ENCODE assay signal across 1 cellular context in genomic region chr10:44952779-44953231, GRCh38.
A peak's percentile ranks its signal among the peaks of the same experiment; 100 is the strongest.
TF ChIP-seq lines count a peak whose summit lies in the region.

No MANE protein-coding gene starts in this region.

TF ChIP-seq in HepG2, 621 proteins besides CTCF, POLR2A, EP300 and RAD21 (continued from another document and continues in another):
- TF ChIP-seq HIC2 (CRISPR knock-in tag; IDR thresholded peaks at IDR 0.05; ENCODE audit: low read depth) (no peak), ZSCAN22 (CRISPR knock-in tag; IDR thresholded peaks at IDR 0.05) (no peak), FOXP4 (CRISPR knock-in tag; IDR thresholded peaks at IDR 0.05) (peak; percentile 49; the same call in 1 of the 2 replicates), PBX3 (CRISPR knock-in tag; IDR thresholded peaks at IDR 0.05; ENCODE audit: borderline replicate concordance) (no peak), FOXA1 (IDR thresholded peaks at IDR 0.05) (no peak), FOXA1 (CRISPR knock-in tag; IDR thresholded peaks at IDR 0.05) (peak; percentile 30; the same call in 1 of the 2 replicates), FOXO1 (CRISPR knock-in tag; IDR thresholded peaks at IDR 0.05) (0 out of 2 replicates have a peak, but pooled peaks have one; percentile 18), LCORL (IDR thresholded peaks at IDR 0.05) (no peak), LCORL (CRISPR knock-in tag; IDR thresholded peaks at IDR 0.05) (no peak), SIX4 (CRISPR knock-in tag; IDR thresholded peaks at IDR 0.05) (no peak), HMG20B (CRISPR knock-in tag; conservative IDR thresholded peaks at IDR 0.05) (0 out of 2 replicates have a peak, but pooled peaks have one; percentile 44), NCOA2 (CRISPR knock-in tag; IDR thresholded peaks at IDR 0.05) (peak; percentile 81), SMARCC2 (IDR thresholded peaks at IDR 0.05) (no peak), ZFP37 (CRISPR knock-in tag; IDR thresholded peaks at IDR 0.05; ENCODE audit: borderline replicate concordance) (no peak), GZF1 (CRISPR knock-in tag; IDR thresholded peaks at IDR 0.05) (no peak), ZSCAN9 (CRISPR knock-in tag; IDR thresholded peaks at IDR 0.05; ENCODE audit: borderline replicate concordance) (no peak), TBL1XR1 (IDR thresholded peaks at IDR 0.05; ENCODE audit: borderline replicate concordance, low read length, partially characterized antibody) (no peak), TBX2 (CRISPR knock-in tag; IDR thresholded peaks at IDR 0.05; ENCODE audit: borderline replicate concordance) (no peak), HNF4G (IDR thresholded peaks at IDR 0.05; ENCODE audit: borderline replicate concordance, low read depth, low read length) (no peak), HNF4G (CRISPR knock-in tag; IDR thresholded peaks at IDR 0.05; ENCODE audit: borderline replicate concordance, low read depth) (no peak), NRL (CRISPR knock-in tag; IDR thresholded peaks at IDR 0.05; ENCODE audit: borderline replicate concordance) (no peak), FOXM1 (CRISPR knock-in tag; IDR thresholded peaks at IDR 0.05) (no peak), NFYC (CRISPR knock-in tag; IDR thresholded peaks at IDR 0.05) (no peak), ZBTB7B (CRISPR knock-in tag; IDR thresholded peaks at IDR 0.05) (peak; percentile 70), ZNF770 (CRISPR knock-in tag; IDR thresholded peaks at IDR 0.05) (no peak), MAFG (CRISPR knock-in tag; IDR thresholded peaks at IDR 0.05) (no peak), SP5 (CRISPR knock-in tag; IDR thresholded peaks at IDR 0.05; ENCODE audit: borderline replicate concordance, low read depth) (peak; percentile 44; the same call in 1 of the 2 replicates), PPARG (CRISPR knock-in tag; conservative IDR thresholded peaks at IDR 0.05) (no peak; the same call in 1 of the 2 replicates), ZNF3 (CRISPR knock-in tag; IDR thresholded peaks at IDR 0.05) (no peak), ZNF609 (CRISPR knock-in tag; IDR thresholded peaks at IDR 0.05; ENCODE audit: borderline replicate concordance) (no peak), SAP130 (CRISPR knock-in tag; IDR thresholded peaks at IDR 0.05; ENCODE audit: low read depth) (peak; percentile 61), UBTF (CRISPR knock-in tag; IDR thresholded peaks at IDR 0.05) (0 out of 2 replicates have a peak, but pooled peaks have one; percentile 22), TEAD2 (CRISPR knock-in tag; IDR thresholded peaks at IDR 0.05) (no peak)
- TF ChIP-seq, protein P1, sequence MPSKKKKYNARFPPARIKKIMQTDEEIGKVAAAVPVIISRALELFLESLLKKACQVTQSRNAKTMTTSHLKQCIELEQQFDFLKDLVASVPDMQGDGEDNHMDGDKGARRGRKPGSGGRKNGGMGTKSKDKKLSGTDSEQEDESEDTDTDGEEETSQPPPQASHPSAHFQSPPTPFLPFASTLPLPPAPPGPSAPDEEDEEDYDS (CRISPR knock-in tag; IDR thresholded peaks at IDR 0.05), result no peak
- TF ChIP-seq, protein P2, sequence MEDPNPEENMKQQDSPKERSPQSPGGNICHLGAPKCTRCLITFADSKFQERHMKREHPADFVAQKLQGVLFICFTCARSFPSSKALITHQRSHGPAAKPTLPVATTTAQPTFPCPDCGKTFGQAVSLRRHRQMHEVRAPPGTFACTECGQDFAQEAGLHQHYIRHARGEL (CRISPR knock-in tag; IDR thresholded peaks at IDR 0.05), result no peak
- TF ChIP-seq, protein P3, sequence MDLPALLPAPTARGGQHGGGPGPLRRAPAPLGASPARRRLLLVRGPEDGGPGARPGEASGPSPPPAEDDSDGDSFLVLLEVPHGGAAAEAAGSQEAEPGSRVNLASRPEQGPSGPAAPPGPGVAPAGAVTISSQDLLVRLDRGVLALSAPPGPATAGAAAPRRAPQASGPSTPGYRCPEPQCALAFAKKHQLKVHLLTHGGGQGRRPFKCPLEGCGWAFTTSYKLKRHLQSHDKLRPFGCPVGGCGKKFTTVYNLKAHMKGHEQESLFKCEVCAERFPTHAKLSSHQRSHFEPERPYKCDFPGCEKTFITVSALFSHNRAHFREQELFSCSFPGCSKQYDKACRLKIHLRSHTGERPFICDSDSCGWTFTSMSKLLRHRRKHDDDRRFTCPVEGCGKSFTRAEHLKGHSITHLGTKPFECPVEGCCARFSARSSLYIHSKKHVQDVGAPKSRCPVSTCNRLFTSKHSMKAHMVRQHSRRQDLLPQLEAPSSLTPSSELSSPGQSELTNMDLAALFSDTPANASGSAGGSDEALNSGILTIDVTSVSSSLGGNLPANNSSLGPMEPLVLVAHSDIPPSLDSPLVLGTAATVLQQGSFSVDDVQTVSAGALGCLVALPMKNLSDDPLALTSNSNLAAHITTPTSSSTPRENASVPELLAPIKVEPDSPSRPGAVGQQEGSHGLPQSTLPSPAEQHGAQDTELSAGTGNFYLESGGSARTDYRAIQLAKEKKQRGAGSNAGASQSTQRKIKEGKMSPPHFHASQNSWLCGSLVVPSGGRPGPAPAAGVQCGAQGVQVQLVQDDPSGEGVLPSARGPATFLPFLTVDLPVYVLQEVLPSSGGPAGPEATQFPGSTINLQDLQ (CRISPR knock-in tag; IDR thresholded peaks at IDR 0.05), result 0 out of 2 replicates have a peak, but pooled peaks have one; percentile 33
- TF ChIP-seq, protein P4, sequence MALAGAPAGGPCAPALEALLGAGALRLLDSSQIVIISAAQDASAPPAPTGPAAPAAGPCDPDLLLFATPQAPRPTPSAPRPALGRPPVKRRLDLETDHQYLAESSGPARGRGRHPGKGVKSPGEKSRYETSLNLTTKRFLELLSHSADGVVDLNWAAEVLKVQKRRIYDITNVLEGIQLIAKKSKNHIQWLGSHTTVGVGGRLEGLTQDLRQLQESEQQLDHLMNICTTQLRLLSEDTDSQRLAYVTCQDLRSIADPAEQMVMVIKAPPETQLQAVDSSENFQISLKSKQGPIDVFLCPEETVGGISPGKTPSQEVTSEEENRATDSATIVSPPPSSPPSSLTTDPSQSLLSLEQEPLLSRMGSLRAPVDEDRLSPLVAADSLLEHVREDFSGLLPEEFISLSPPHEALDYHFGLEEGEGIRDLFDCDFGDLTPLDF (CRISPR knock-in tag; IDR thresholded peaks at IDR 0.05), result no peak
- TF ChIP-seq, protein P5, sequence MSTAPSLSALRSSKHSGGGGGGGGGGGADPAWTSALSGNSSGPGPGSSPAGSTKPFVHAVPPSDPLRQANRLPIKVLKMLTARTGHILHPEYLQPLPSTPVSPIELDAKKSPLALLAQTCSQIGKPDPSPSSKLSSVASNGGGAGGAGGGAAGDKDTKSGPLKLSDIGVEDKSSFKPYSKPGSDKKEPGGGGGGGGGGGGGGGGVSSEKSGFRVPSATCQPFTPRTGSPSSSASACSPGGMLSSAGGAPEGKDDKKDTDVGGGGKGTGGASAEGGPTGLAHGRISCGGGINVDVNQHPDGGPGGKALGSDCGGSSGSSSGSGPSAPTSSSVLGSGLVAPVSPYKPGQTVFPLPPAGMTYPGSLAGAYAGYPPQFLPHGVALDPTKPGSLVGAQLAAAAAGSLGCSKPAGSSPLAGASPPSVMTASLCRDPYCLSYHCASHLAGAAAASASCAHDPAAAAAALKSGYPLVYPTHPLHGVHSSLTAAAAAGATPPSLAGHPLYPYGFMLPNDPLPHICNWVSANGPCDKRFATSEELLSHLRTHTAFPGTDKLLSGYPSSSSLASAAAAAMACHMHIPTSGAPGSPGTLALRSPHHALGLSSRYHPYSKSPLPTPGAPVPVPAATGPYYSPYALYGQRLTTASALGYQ (CRISPR knock-in tag; IDR thresholded peaks at IDR 0.05), result no peak
